ENCODE assay signal across 1 cellular context in the genomic region with DNA sequence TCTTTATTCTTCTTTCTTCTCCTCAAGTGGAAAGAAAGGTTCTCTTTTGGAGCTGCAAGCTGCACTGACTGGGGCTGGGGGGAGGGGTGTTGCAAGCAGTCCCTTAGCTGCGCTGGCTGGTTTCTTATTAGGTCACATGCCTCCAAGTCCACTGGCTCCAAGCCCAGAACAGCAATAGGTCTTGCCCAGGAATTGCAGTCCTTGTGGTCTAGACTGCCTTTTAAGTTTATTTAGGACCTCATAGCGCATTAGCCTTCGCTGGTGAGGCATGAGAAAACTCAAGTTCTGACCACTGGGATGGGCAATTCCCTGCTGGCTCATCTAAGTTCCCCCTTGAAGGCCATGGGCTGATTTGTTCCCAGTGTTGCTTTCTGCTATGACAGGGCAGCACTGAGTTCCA.
TF ChIP-seq lines count a peak whose summit lies in the region.

No MANE protein-coding gene starts in this region.

TF ChIP-seq in GM23338, 12 proteins besides CTCF, POLR2A, EP300 and RAD21:
- TF ChIP-seq ZNF462 (CRISPR knock-in tag; IDR thresholded peaks at IDR 0.05) = no peak
- no peak for TF ChIP-seq ZNF114 (CRISPR knock-in tag; IDR thresholded peaks at IDR 0.05)
- TF ChIP-seq, protein P1, sequence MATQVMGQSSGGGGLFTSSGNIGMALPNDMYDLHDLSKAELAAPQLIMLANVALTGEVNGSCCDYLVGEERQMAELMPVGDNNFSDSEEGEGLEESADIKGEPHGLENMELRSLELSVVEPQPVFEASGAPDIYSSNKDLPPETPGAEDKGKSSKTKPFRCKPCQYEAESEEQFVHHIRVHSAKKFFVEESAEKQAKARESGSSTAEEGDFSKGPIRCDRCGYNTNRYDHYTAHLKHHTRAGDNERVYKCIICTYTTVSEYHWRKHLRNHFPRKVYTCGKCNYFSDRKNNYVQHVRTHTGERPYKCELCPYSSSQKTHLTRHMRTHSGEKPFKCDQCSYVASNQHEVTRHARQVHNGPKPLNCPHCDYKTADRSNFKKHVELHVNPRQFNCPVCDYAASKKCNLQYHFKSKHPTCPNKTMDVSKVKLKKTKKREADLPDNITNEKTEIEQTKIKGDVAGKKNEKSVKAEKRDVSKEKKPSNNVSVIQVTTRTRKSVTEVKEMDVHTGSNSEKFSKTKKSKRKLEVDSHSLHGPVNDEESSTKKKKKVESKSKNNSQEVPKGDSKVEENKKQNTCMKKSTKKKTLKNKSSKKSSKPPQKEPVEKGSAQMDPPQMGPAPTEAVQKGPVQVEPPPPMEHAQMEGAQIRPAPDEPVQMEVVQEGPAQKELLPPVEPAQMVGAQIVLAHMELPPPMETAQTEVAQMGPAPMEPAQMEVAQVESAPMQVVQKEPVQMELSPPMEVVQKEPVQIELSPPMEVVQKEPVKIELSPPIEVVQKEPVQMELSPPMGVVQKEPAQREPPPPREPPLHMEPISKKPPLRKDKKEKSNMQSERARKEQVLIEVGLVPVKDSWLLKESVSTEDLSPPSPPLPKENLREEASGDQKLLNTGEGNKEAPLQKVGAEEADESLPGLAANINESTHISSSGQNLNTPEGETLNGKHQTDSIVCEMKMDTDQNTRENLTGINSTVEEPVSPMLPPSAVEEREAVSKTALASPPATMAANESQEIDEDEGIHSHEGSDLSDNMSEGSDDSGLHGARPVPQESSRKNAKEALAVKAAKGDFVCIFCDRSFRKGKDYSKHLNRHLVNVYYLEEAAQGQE (IDR thresholded peaks at IDR 0.05; ENCODE audit: unreplicated experiment) = no peak
- no peak for TF ChIP-seq STAT1 (IDR thresholded peaks at IDR 0.05; ENCODE audit: unreplicated experiment)
TF ChIP-seq in GM23338: peak in this region for 0.
